16 cellular contexts compared by ENCODE assay signal in the genomic region with DNA sequence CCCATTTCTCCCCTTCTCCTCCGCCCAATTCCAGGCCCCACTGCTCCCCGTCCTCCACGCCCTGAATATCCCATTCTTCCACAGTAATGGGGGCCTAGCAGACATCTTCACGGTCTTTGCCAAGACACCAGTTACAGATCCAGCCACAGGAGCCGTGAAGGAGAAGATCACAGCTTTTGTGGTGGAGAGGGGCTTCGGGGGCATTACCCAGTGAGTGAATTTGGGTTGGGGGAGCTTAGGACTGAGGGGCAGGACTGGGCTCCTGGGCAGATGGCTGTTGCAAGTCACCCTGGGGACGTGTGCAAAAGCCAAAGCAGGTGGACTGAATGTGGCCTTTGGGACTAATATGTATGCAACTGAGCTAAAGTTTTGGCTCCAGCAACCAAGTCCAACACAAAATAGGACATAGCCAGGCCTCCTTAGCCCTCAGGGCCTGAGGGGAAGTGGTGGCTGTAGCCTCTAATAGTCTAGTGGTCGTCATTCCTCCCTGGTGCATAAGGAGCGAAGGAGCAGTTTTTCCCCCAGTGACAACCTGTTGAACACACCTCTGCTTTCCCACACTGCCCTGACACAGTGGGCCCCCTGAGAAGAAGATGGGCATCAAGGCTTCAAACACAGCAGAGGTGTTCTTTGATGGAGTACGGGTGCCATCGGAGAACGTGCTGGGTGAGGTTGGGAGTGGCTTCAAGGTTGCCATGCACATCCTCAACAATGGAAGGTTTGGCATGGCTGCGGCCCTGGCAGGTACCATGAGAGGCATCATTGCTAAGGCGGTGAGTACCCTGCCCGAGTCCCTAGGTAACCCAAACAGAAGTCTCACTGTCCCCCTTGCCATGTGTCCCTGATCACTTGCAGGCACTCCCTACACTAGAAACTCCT. TPM values are rescaled to one million over a fixed set of nuclear protein-coding genes. Genes with fewer than 3 reads are reported as not detected.
DNase-seq lines count a peak whose midpoint lies in the region; ATAC-seq, FAIRE-seq and TF ChIP-seq lines count a peak whose summit lies in the region.
"Had no signal": no experiment of that assay in that cellular context is flagged by ENCODE, and none has a peak within 500 bp of the region (broad histone marks: within the 10 kb centered on the region; RNA-seq: fewer than 3 reads in every experiment).

No MANE protein-coding gene starts in this region.

- no peak overlapping the region for H2AFZ ChIP-seq in keratinocyte (ENCODE audit: control insufficient read depth, low read length)

- DNase-seq in right cardiac atrium (peak in 2 of 3 donors; percentile 7 to 47), right atrium auricular region (ENCODE audit: low spot score) (no peak), keratinocyte (ENCODE audit: low read depth, low spot score) (no peak), GM10248 (ENCODE audit: extremely low spot score) (no peak), DMS79 treated with DMSO at 0.1 percent for 48 hours (lab: John Stamatoyannopoulos, UW) (no peak), globus pallidus (ENCODE audit: low spot score) (no peak)
- DNase-seq in activated CD8-positive, alpha-beta T cell treated with anti-CD3 and anti-CD28 coated beads for 36 hours = no peak
- DNase-seq: activated CD4-positive, CD25-positive, alpha-beta regulatory T cell; activated effector memory CD4-positive, alpha-beta T cell treated with anti-CD3 and anti-CD28 coated beads, Interleukin-2, amount 50 U/mL, for 16 hours; NCI-H1105 treated with DMSO at 0.1 percent for 48 hours; NCI-H526 treated with DMSO at 0.1 percent for 48 hours; SJCRH30; stimulated activated CD8-positive, alpha-beta memory T cell treated with anti-CD3 and anti-CD28 coated beads, Interleukin-4, amount 100 ng/mL, for 48 hours had no signal

- H3K36me3 ChIP-seq in right atrium auricular region = peaks cover 64% of the 10 kb centered on the region
- peaks cover 36 to 49% of the 10 kb centered on the region in 2 experiments for H3K36me3 ChIP-seq in keratinocyte (ENCODE audit: control insufficient read depth in 2 of 2, extremely low read depth in 1 of 2, insufficient read depth in 2 of 2, low read length in 2 of 2)
- H3K36me3 ChIP-seq in thymus (ENCODE audit: control insufficient read depth, insufficient read depth) = peaks cover 56% of the 10 kb centered on the region

- H3K4me1 ChIP-seq in right cardiac atrium (ENCODE audit: control insufficient read depth, insufficient read depth, low read length) (peaks cover 2% of the 10 kb centered on the region), right atrium auricular region (peaks cover 0 to 57% of the 10 kb centered on the region in 2 donors), keratinocyte (ENCODE audit: control insufficient read depth, extremely low read depth, insufficient read depth, low read length) (peaks cover 28% of the 10 kb centered on the region), thymus (ENCODE audit: control insufficient read depth, insufficient read depth, low read length) (peaks cover 27% of the 10 kb centered on the region)

- CTCF ChIA-PET in activated CD8-positive, alpha-beta T cell treated with anti-CD3 and anti-CD28 coated beads for 36 hours (lab: Charles Lee) = interaction anchor here (1.4 to 3.6 kb wide), 3 partner anchors 11 to 74 kb away, joined by 6 to 34 read pairs (median 22); partner anchors contain the start of gene DVL2
- CTCF ChIA-PET in GM10248 (lab: Yijun Ruan, JAX) = interaction anchor here (0.7 to 3.7 kb wide), 5 partner anchors 8 to 177 kb away, joined by 3 to 31 read pairs (median 15); partner anchors contain the start of gene DVL2

- no peak overlapping the region for H3K4me2 ChIP-seq in keratinocyte (ENCODE audit: control insufficient read depth, extremely low read depth, insufficient read depth, low read depth, low read length)

- H3K9me3 ChIP-seq in right cardiac atrium (ENCODE audit: control insufficient read depth, low read length) (no peaks in the 10 kb centered on the region), right atrium auricular region (no peaks in the 10 kb centered on the region), keratinocyte (ENCODE audit: control insufficient read depth, low read depth, low read length) (no peaks in the 10 kb centered on the region), thymus (ENCODE audit: control insufficient read depth) (no peaks in the 10 kb centered on the region)
- H3K9me3 ChIP-seq: HAP-1, SJCRH30 had no signal

- peaks cover 34% of the 10 kb centered on the region for H3K36me3 Mint-ChIP-seq in activated CD8-positive, alpha-beta T cell treated with anti-CD3 and anti-CD28 coated beads for 36 hours (ENCODE audit: low read depth)

- ATAC-seq in right cardiac atrium = no peak
- ATAC-seq in activated CD8-positive, alpha-beta T cell treated with anti-CD3 and anti-CD28 coated beads for 36 hours = no peak

- no peaks in the 10 kb centered on the region for H3K9me3 Mint-ChIP-seq in activated CD8-positive, alpha-beta T cell treated with anti-CD3 and anti-CD28 coated beads for 36 hours

- no peak overlapping the region for H3K4me3 ChIP-seq in right cardiac atrium (ENCODE audit: low read length)
- H3K4me3 ChIP-seq in right atrium auricular region = no peak overlapping the region
- H3K4me3 ChIP-seq in keratinocyte (ENCODE audit: control insufficient read depth in 2 of 3, extremely low read depth in 1 of 3, insufficient read depth in 2 of 3, low read depth in 1 of 3, low read length in 3 of 3) = no peak overlapping the region
- no peak overlapping the region for H3K4me3 ChIP-seq in thymus (ENCODE audit: low read length)
- H3K4me3 ChIP-seq: HAP-1, SJCRH30 had no signal

- H3K27ac Mint-ChIP-seq in activated CD8-positive, alpha-beta T cell treated with anti-CD3 and anti-CD28 coated beads for 36 hours = peak overlapping the region; percentile 43

- POLR2A ChIA-PET in activated CD8-positive, alpha-beta T cell treated with anti-CD3 and anti-CD28 coated beads for 36 hours (lab: Charles Lee) = interaction anchor here (13.2 kb wide), 1 partner anchor 15 kb away, joined by 261 read pairs; the partner anchor contains the start of genes DVL2, GABARAP and PHF23
- POLR2A ChIA-PET in GM10248 (lab: Yijun Ruan, JAX) = no interaction called here

- no peaks in the 10 kb centered on the region for H3K9me1 ChIP-seq in keratinocyte (ENCODE audit: control insufficient read depth, extremely low read depth, insufficient read depth, low read length)

- intact Hi-C loops in right cardiac atrium (cut with DNase I) = no loop called here
- intact Hi-C loops in activated CD8-positive, alpha-beta T cell treated with anti-CD3 and anti-CD28 coated beads for 36 hours (cut with micrococcal nuclease) = no loop called here

- H3K79me2 ChIP-seq in keratinocyte (ENCODE audit: control insufficient read depth, insufficient read depth, low read length) = peaks cover 10% of the 10 kb centered on the region

- TF ChIP-seq CTCF in right atrium auricular region (IDR thresholded peaks at IDR 0.05) (no peak), keratinocyte (optimal IDR thresholded peaks at IDR 0.05 in 1 of 3, IDR thresholded peaks at IDR 0.05 in 1 of 3, conservative IDR thresholded peaks at IDR 0.05 in 1 of 3; ENCODE audit: extremely low read depth in 1 of 3, insufficient read depth in 2 of 3, low read length in 3 of 3) (no peak), GM10248 (IDR thresholded peaks at IDR 0.05; ENCODE audit: control extremely low read depth, extremely low read depth, low read depth, missing control alignments) (no peak)
- TF ChIP-seq CTCF in activated CD8-positive, alpha-beta T cell treated with anti-CD3 and anti-CD28 coated beads for 36 hours (IDR thresholded peaks at IDR 0.05) = no peak

- no peak overlapping the region for H3K4me3 Mint-ChIP-seq in activated CD8-positive, alpha-beta T cell treated with anti-CD3 and anti-CD28 coated beads for 36 hours

- peaks cover 36% of the 10 kb centered on the region for H3K4me1 Mint-ChIP-seq in activated CD8-positive, alpha-beta T cell treated with anti-CD3 and anti-CD28 coated beads for 36 hours (ENCODE audit: low read depth)

- WGBS in right cardiac atrium = 77% methylated on average over 15 of the region's 15 CpGs
- WGBS in thymus = 97% methylated on average over 15 of the region's 15 CpGs

- no peaks in the 10 kb centered on the region for H3K27me3 ChIP-seq in right cardiac atrium (ENCODE audit: control insufficient read depth, insufficient read depth)
- no peaks in the 10 kb centered on the region for H3K27me3 ChIP-seq in right atrium auricular region
- no peaks in the 10 kb centered on the region for H3K27me3 ChIP-seq in keratinocyte (ENCODE audit: control insufficient read depth, extremely low read depth, insufficient read depth, low read length)
- no peaks in the 10 kb centered on the region for H3K27me3 ChIP-seq in thymus (ENCODE audit: control insufficient read depth, insufficient read depth)
- H3K27me3 ChIP-seq: SJCRH30 had no signal

- no peak overlapping the region for H3K27ac ChIP-seq in right cardiac atrium (ENCODE audit: low read length)
- no peak overlapping the region for H3K27ac ChIP-seq in right atrium auricular region
- no peak overlapping the region for H3K27ac ChIP-seq in keratinocyte (ENCODE audit: control insufficient read depth, insufficient read depth, low read length)
- peak overlapping the region; percentile 9 for H3K27ac ChIP-seq in thymus (ENCODE audit: low read depth)
- H3K27ac ChIP-seq: SJCRH30 had no signal

- FAIRE-seq in keratinocyte (lab: Jason Lieb, UNC) = no peak
- FAIRE-seq: colon had no signal

- peaks cover 5% of the 10 kb centered on the region for H4K20me1 ChIP-seq in keratinocyte (ENCODE audit: control insufficient read depth, extremely low read depth, insufficient read depth, low read length)

- no peaks in the 10 kb centered on the region for H3K27me3 Mint-ChIP-seq in activated CD8-positive, alpha-beta T cell treated with anti-CD3 and anti-CD28 coated beads for 36 hours

- H3K9ac ChIP-seq in keratinocyte (ENCODE audit: control insufficient read depth, extremely low read depth, insufficient read depth, low read length) = peak overlapping the region; percentile 19

- dilution Hi-C loops in keratinocyte (cut with MboI; ENCODE audit: extremely low pct_ligation_motif_present, low sequenced_read_pairs) = no loop called here

RNA-seq across cellular contexts. Expression of gene ACADVL, which starts 2.6 kb away (rescaled TPM):
- total RNA-seq in right cardiac atrium = 1,000 to 10,000 TPM in 3 of 4 donors, 100 to 1,000 TPM in 1; 896 to 1,154 (median 1,049) TPM
- polyA plus RNA-seq in right cardiac atrium = 1,142 TPM
- total RNA-seq in right atrium auricular region = 100 to 1,000 TPM; 695 to 758 TPM
- 100 to 1,000 TPM; 288 to 291 TPM for total RNA-seq in activated CD8-positive, alpha-beta T cell treated with anti-CD3 and anti-CD28 coated beads for 36 hours
- polyA plus RNA-seq in keratinocyte = 300 to 633 TPM (median 301 TPM) in 3 replicates
- 320 TPM for polyA plus RNA-seq in keratinocyte (2011; ENCODE audit: low read depth)
- 104 and 182 TPM in 2 replicates for polyA plus RNA-seq in keratinocyte (2011; cell fraction: cytosol; rRNA removed)
- 2,509 and 2,890 TPM in 2 replicates for polyA plus RNA-seq in keratinocyte (2011; cell fraction: nucleus; rRNA removed)
- 288 and 791 TPM in 2 replicates for polyA plus RNA-seq in keratinocyte (2012; ENCODE audit: low replicate concordance)
- polyA minus RNA-seq in keratinocyte = 244 to 273 TPM (median 251 TPM) in 3 replicates
- polyA minus RNA-seq in keratinocyte (2011; cell fraction: cytosol; rRNA and poly(A)+ RNA removed) = 158 TPM
- 250 and 252 TPM in 2 replicates for polyA minus RNA-seq in keratinocyte (2011; cell fraction: nucleus; rRNA and poly(A)+ RNA removed)
- 990 TPM for polyA plus RNA-seq in thymus

RNA-seq across cellular contexts. Expression of gene DLG4, which starts 2.7 kb away (rescaled TPM):
- total RNA-seq in right cardiac atrium (10 to 100 TPM; 28.7 to 36.2 (median 31.5) TPM), right atrium auricular region (10 to 100 TPM; 15.1 to 33.4 TPM)
- polyA plus RNA-seq in right cardiac atrium (23.3 TPM), keratinocyte (4.5 to 7.2 TPM (median 5.5 TPM) in 3 replicates), thymus (15.1 TPM)
- total RNA-seq in activated CD8-positive, alpha-beta T cell treated with anti-CD3 and anti-CD28 coated beads for 36 hours = 1 to 10 TPM; 9.5 to 9.7 TPM
- polyA plus RNA-seq in keratinocyte (2011; ENCODE audit: low read depth) = 2.0 TPM
- 2.5 and 5.6 TPM in 2 replicates for polyA plus RNA-seq in keratinocyte (2011; cell fraction: cytosol; rRNA removed)
- 18.1 and 23.3 TPM in 2 replicates for polyA plus RNA-seq in keratinocyte (2011; cell fraction: nucleus; rRNA removed)
- 3.8 and 7.9 TPM in 2 replicates for polyA plus RNA-seq in keratinocyte (2012; ENCODE audit: low replicate concordance)
- 4.7 to 19.3 TPM (median 5.7 TPM) in 3 replicates for polyA minus RNA-seq in keratinocyte
- polyA minus RNA-seq in keratinocyte (2011; cell fraction: cytosol; rRNA and poly(A)+ RNA removed) = 9.2 TPM
- polyA minus RNA-seq in keratinocyte (2011; cell fraction: nucleus; rRNA and poly(A)+ RNA removed) = 4.5 and 7.7 TPM in 2 replicates

RNA-seq across cellular contexts. Expression of gene DVL2, which starts 12.0 kb away (rescaled TPM):
- 10 to 100 TPM; 20.0 to 26.1 (median 23.4) TPM for total RNA-seq in right cardiac atrium
- polyA plus RNA-seq in right cardiac atrium = 14.6 TPM
- total RNA-seq in right atrium auricular region = 10 to 100 TPM; 18.1 to 19.9 TPM
- total RNA-seq in activated CD8-positive, alpha-beta T cell treated with anti-CD3 and anti-CD28 coated beads for 36 hours = 10 to 100 TPM; 50.0 to 53.6 TPM
- polyA plus RNA-seq in keratinocyte = 3.7 to 6.3 TPM (median 4.7 TPM) in 3 replicates
- polyA plus RNA-seq in keratinocyte (2011; ENCODE audit: low read depth) = 37.4 TPM
- 2.5 and 4.6 TPM in 2 replicates for polyA plus RNA-seq in keratinocyte (2011; cell fraction: cytosol; rRNA removed)
- polyA plus RNA-seq in keratinocyte (2011; cell fraction: nucleus; rRNA removed) = 13.5 and 19.5 TPM in 2 replicates
- polyA plus RNA-seq in keratinocyte (2012; ENCODE audit: low replicate concordance) = 18.0 and 25.1 TPM in 2 replicates
- polyA minus RNA-seq in keratinocyte = 9.5 to 27.7 TPM (median 17.8 TPM) in 3 replicates
- polyA minus RNA-seq in keratinocyte (2011; cell fraction: cytosol; rRNA and poly(A)+ RNA removed) = 8.4 TPM
- 11.5 and 17.1 TPM in 2 replicates for polyA minus RNA-seq in keratinocyte (2011; cell fraction: nucleus; rRNA and poly(A)+ RNA removed)
- 26.6 TPM for polyA plus RNA-seq in thymus

RNA-seq across cellular contexts. Expression of gene PHF23, which starts 16.9 kb away (rescaled TPM):
- total RNA-seq in right cardiac atrium (10 to 100 TPM; 22.2 to 30.4 (median 24.5) TPM), right atrium auricular region (10 to 100 TPM in 1 of 2 donors, 1 to 10 TPM in 1; 10.0 to 22.4 TPM)
- polyA plus RNA-seq in right cardiac atrium (18.8 TPM), keratinocyte (52.8 to 61.6 TPM (median 55.3 TPM) in 3 replicates), thymus (47.5 TPM)
- total RNA-seq in activated CD8-positive, alpha-beta T cell treated with anti-CD3 and anti-CD28 coated beads for 36 hours = 10 to 100 TPM; 17.8 to 24.4 TPM
- 43.8 TPM for polyA plus RNA-seq in keratinocyte (2011; ENCODE audit: low read depth)
- polyA plus RNA-seq in keratinocyte (2011; cell fraction: cytosol; rRNA removed) = 50.2 and 55.4 TPM in 2 replicates
- 75.4 and 76.5 TPM in 2 replicates for polyA plus RNA-seq in keratinocyte (2011; cell fraction: nucleus; rRNA removed)
- 45.3 and 50.3 TPM in 2 replicates for polyA plus RNA-seq in keratinocyte (2012; ENCODE audit: low replicate concordance)
- 41.1 to 77.5 TPM (median 49.7 TPM) in 3 replicates for polyA minus RNA-seq in keratinocyte
- 36.1 TPM for polyA minus RNA-seq in keratinocyte (2011; cell fraction: cytosol; rRNA and poly(A)+ RNA removed)
- 41.4 and 42.0 TPM in 2 replicates for polyA minus RNA-seq in keratinocyte (2011; cell fraction: nucleus; rRNA and poly(A)+ RNA removed)

RNA-seq across cellular contexts. Expression of gene GABARAP, which starts 19.9 kb away (rescaled TPM):
- 100 to 1,000 TPM; 492 to 540 (median 522) TPM for total RNA-seq in right cardiac atrium
- polyA plus RNA-seq in right cardiac atrium = 741 TPM
- total RNA-seq in right atrium auricular region = 100 to 1,000 TPM; 226 to 469 TPM
- total RNA-seq in activated CD8-positive, alpha-beta T cell treated with anti-CD3 and anti-CD28 coated beads for 36 hours = 100 to 1,000 TPM; 104 to 118 TPM
- polyA plus RNA-seq in keratinocyte = 271 to 416 TPM (median 391 TPM) in 3 replicates
- polyA plus RNA-seq in keratinocyte (2011; ENCODE audit: low read depth) = 120 TPM
- polyA plus RNA-seq in keratinocyte (2011; cell fraction: cytosol; rRNA removed) = 578 and 682 TPM in 2 replicates
- polyA plus RNA-seq in keratinocyte (2011; cell fraction: nucleus; rRNA removed) = 185 and 186 TPM in 2 replicates
- polyA plus RNA-seq in keratinocyte (2012; ENCODE audit: low replicate concordance) = 266 and 545 TPM in 2 replicates
- polyA minus RNA-seq in keratinocyte = 235 to 333 TPM (median 240 TPM) in 3 replicates
- 161 TPM for polyA minus RNA-seq in keratinocyte (2011; cell fraction: cytosol; rRNA and poly(A)+ RNA removed)
- 27.8 and 46.5 TPM in 2 replicates for polyA minus RNA-seq in keratinocyte (2011; cell fraction: nucleus; rRNA and poly(A)+ RNA removed)
- 846 TPM for polyA plus RNA-seq in thymus

Comparison
In these comparisons a context has a peak if more than half of its experiments do, and no peak if none do; other contexts are left out.
1. DNase-seq: peak in right cardiac atrium (2 of 3); none in right atrium auricular region (single experiment), activated CD8-positive, alpha-beta T cell treated with anti-CD3 and anti-CD28 coated beads for 36 hours (single experiment), keratinocyte (single experiment), GM10248 (single experiment), DMS79 treated with DMSO at 0.1 percent for 48 hours (single experiment) and globus pallidus (single experiment).